1 cellular context compared by ENCODE assay signal in genomic region chr19:41869374-41869955, GRCh38.
A peak's percentile ranks its signal among the peaks of the same experiment; 100 is the strongest.
TF ChIP-seq lines count a peak whose summit lies in the region.

No MANE protein-coding gene starts in this region.

TF ChIP-seq in H1, 55 proteins besides CTCF, POLR2A, EP300 and RAD21:
- TF ChIP-seq TAF7 (optimal IDR thresholded peaks at IDR 0.05; ENCODE audit: borderline replicate concordance, low read depth, low read length) = no peak
- TF ChIP-seq RFX5 (IDR thresholded peaks at IDR 0.05; ENCODE audit: borderline replicate concordance, low read depth, low read length) = no peak
- TF ChIP-seq MAX (IDR thresholded peaks at IDR 0.05) = no peak
- peak; percentile 20 for TF ChIP-seq POLR2AphosphoS5 (IDR thresholded peaks at IDR 0.05; ENCODE audit: low read depth, low read length)
- no peak for TF ChIP-seq SIX5 (IDR thresholded peaks at IDR 0.05; ENCODE audit: low read depth, low read length)
- no peak for TF ChIP-seq CBX5 (IDR thresholded peaks at IDR 0.05; ENCODE audit: low read depth, low read length)
